ENCODE assay signal across 9 cellular contexts in genomic region chr7:151166629-151167196, GRCh38. TPM values are rescaled to one million over a fixed set of nuclear protein-coding genes. Genes with fewer than 3 reads are reported as not detected.
DNase-seq lines count a peak whose midpoint lies in the region; ATAC-seq and TF ChIP-seq lines count a peak whose summit lies in the region.
"Had no signal": no experiment of that assay in that cellular context is flagged by ENCODE, and none has a peak within 500 bp of the region (broad histone marks: within the 10 kb centered on the region; RNA-seq: fewer than 3 reads in every experiment).

No MANE protein-coding gene starts in this region.

- no peak overlapping the region for H3K4me3 ChIP-seq in CD8-positive, alpha-beta memory T cell (ENCODE audit: low read length)
- H3K4me3 ChIP-seq in MM.1S (ENCODE audit: low read length): no peak overlapping the region
- H3K4me3 ChIP-seq in gastroesophageal sphincter: peak overlapping the region; percentile 10 to 54

- peak overlapping the region in 6 of 7 donors; percentile 54 to 76 (median 62) for H3K4me3 Mint-ChIP-seq in CD8-positive, alpha-beta memory T cell
- H3K4me3 Mint-ChIP-seq in progenitor cell of endocrine pancreas (ENCODE audit: low read depth): peak overlapping the region; percentile 63

- peaks cover 25 to 28% of the 10 kb centered on the region in 2 donors for H3K27me3 Mint-ChIP-seq in CD8-positive, alpha-beta memory T cell
- peaks cover 28% of the 10 kb centered on the region for H3K27me3 Mint-ChIP-seq in progenitor cell of endocrine pancreas

- H3K9me3 ChIP-seq in CD8-positive, alpha-beta memory T cell (ENCODE audit: low read length): no peaks in the 10 kb centered on the region
- H3K9me3 ChIP-seq in MM.1S (replicated peaks; ENCODE audit: insufficient read depth, low read length) (no peaks in the 10 kb centered on the region), gastroesophageal sphincter (no peaks in the 10 kb centered on the region)

- H2AFZ ChIP-seq in MM.1S (ENCODE audit: low read length): no peak overlapping the region

- no peaks in the 10 kb centered on the region for H3K9me3 Mint-ChIP-seq in CD8-positive, alpha-beta memory T cell
- H3K9me3 Mint-ChIP-seq in progenitor cell of endocrine pancreas (ENCODE audit: low read depth): no peaks in the 10 kb centered on the region

- TF ChIP-seq CTCF in MM.1S (IDR thresholded peaks at IDR 0.05; ENCODE audit: low read length): no peak
- TF ChIP-seq CTCF in gastroesophageal sphincter (IDR thresholded peaks at IDR 0.05): no peak
- TF ChIP-seq CTCF in progenitor cell of endocrine pancreas (IDR thresholded peaks at IDR 0.05; ENCODE audit: unreplicated experiment): no peak
- TF ChIP-seq CTCF in GM10248 (IDR thresholded peaks at IDR 0.05; ENCODE audit: control extremely low read depth, extremely low read depth, low read depth, missing control alignments): no peak

- 62% methylated on average over 5 of the region's 31 CpGs; no CpG with 5 or more reads in 1 of the 2 donors for WGBS in gastroesophageal sphincter (ENCODE audit: low coverage in 1 of 2), 2 donors

- peaks cover 34% of the 10 kb centered on the region for H3K27me3 ChIP-seq in CD8-positive, alpha-beta memory T cell (ENCODE audit: insufficient read depth, low read length, poor library complexity, severe bottlenecking)
- H3K27me3 ChIP-seq in MM.1S (replicated peaks; ENCODE audit: insufficient read depth, low read length) (peaks cover 68% of the 10 kb centered on the region), gastroesophageal sphincter (peaks cover 67% of the 10 kb centered on the region)

- H3K9ac ChIP-seq in MM.1S (ENCODE audit: low read length): no peak overlapping the region

- ATAC-seq in gastroesophageal sphincter (no peak), GM18517 (IDR thresholded peaks at IDR 0.05; ENCODE audit: unreplicated experiment) (no peak)

- H3K36me3 Mint-ChIP-seq in CD8-positive, alpha-beta memory T cell: no peaks in the 10 kb centered on the region
- H3K36me3 Mint-ChIP-seq in progenitor cell of endocrine pancreas (ENCODE audit: insufficient read depth): no peaks in the 10 kb centered on the region

- H3K27ac ChIP-seq in CD8-positive, alpha-beta memory T cell (ENCODE audit: low read depth, low read length): no peak overlapping the region
- H3K27ac ChIP-seq in MM.1S (ENCODE audit: low read length): no peak overlapping the region
- H3K27ac ChIP-seq in gastroesophageal sphincter: no peak overlapping the region

- no peaks in the 10 kb centered on the region for H4K20me1 ChIP-seq in MM.1S (ENCODE audit: insufficient read depth, low read length)

- no peaks in the 10 kb centered on the region for H3K79me2 ChIP-seq in MM.1S (ENCODE audit: low read length)

- peak overlapping the region in 1 of 8 donors; percentile 5 for H3K27ac Mint-ChIP-seq in CD8-positive, alpha-beta memory T cell
- no peak overlapping the region for H3K27ac Mint-ChIP-seq in progenitor cell of endocrine pancreas

- H3K36me3 ChIP-seq in CD8-positive, alpha-beta memory T cell (ENCODE audit: insufficient read depth, low read length): no peaks in the 10 kb centered on the region
- H3K36me3 ChIP-seq in MM.1S (replicated peaks; ENCODE audit: insufficient read depth, low read length): no peaks in the 10 kb centered on the region
- no peaks in the 10 kb centered on the region for H3K36me3 ChIP-seq in gastroesophageal sphincter

- peaks cover 5% of the 10 kb centered on the region for H3K4me1 ChIP-seq in CD8-positive, alpha-beta memory T cell (ENCODE audit: insufficient read depth, low read length)
- H3K4me1 ChIP-seq in MM.1S (ENCODE audit: low read length) (no peaks in the 10 kb centered on the region), gastroesophageal sphincter (peaks cover 0 to 19% (median 14%) of the 10 kb centered on the region in 3 donors)

- TF ChIP-seq POLR2A in gastroesophageal sphincter (IDR thresholded peaks at IDR 0.05): no peak

- H3F3A ChIP-seq in MM.1S (ENCODE audit: insufficient read depth, low read length): no peaks in the 10 kb centered on the region

- H3K4me2 ChIP-seq in MM.1S (ENCODE audit: low read depth, low read length): peak overlapping the region; percentile 42; the same call in 1 of the 2 replicates

- no peak for DNase-seq in CD8-positive, alpha-beta memory T cell
- no peak for DNase-seq in MM.1S
- DNase-seq in progenitor cell of endocrine pancreas (ENCODE audit: low spot score, unreplicated experiment): no peak
- no peak for DNase-seq in GM10248 (ENCODE audit: extremely low spot score)
- no peak for DNase-seq in NCI-H2107 treated with DMSO at 0.1 percent for 48 hours (lab: John Stamatoyannopoulos, UW; ENCODE audit: unreplicated experiment)
- DNase-seq in GOT3 (lab: John Stamatoyannopoulos, UW): no peak

- TF ChIP-seq EP300 in gastroesophageal sphincter (IDR thresholded peaks at IDR 0.05): no peak

- POLR2A ChIA-PET in CD8-positive, alpha-beta memory T cell (lab: Charles Lee): no interaction called here
- POLR2A ChIA-PET in GM10248 (lab: Yijun Ruan, JAX): no interaction called here

- peaks cover 7 to 9% (median 9%) of the 10 kb centered on the region in 3 donors for H3K4me1 Mint-ChIP-seq in CD8-positive, alpha-beta memory T cell
- H3K4me1 Mint-ChIP-seq in progenitor cell of endocrine pancreas (ENCODE audit: low read depth): peaks cover 10% of the 10 kb centered on the region

- CTCF ChIA-PET in CD8-positive, alpha-beta memory T cell (lab: Charles Lee): interaction anchor here (1.0 to 2.3 kb wide), 5 partner anchors 11 to 268 kb away, joined by 3 to 9 read pairs (median 5); no protein-coding TSS in a partner anchor
- CTCF ChIA-PET in GM10248 (lab: Yijun Ruan, JAX): interaction anchor here (1.2 to 4.1 kb wide), 8 partner anchors 9 to 269 kb away, joined by 3 to 19 read pairs (median 10); no protein-coding TSS in a partner anchor

- no peaks in the 10 kb centered on the region for H3K9me2 ChIP-seq in MM.1S (replicated peaks; ENCODE audit: insufficient read depth, low read length)

RNA-seq across cellular contexts. Expression of gene GBX1, which starts 0.8 kb away (rescaled TPM):
- total RNA-seq in CD8-positive, alpha-beta memory T cell: not detected
- not detected for polyA plus RNA-seq in CD8-positive, alpha-beta memory T cell
- total RNA-seq in gastroesophageal sphincter (not detected), progenitor cell of endocrine pancreas (2.0 and 2.1 TPM in 2 replicates)
- total RNA-seq: liver had no signal
- polyA plus RNA-seq: liver had no signal

RNA-seq across cellular contexts. Expression of gene ASB10, which starts 20.3 kb away (rescaled TPM):
- total RNA-seq in CD8-positive, alpha-beta memory T cell: not detected
- not detected for polyA plus RNA-seq in CD8-positive, alpha-beta memory T cell
- total RNA-seq in gastroesophageal sphincter (not detected), progenitor cell of endocrine pancreas (not detected in 2 replicates)
- total RNA-seq: liver had no signal
- polyA plus RNA-seq: liver had no signal

RNA-seq across cellular contexts. Expression of gene H2BK1, which starts 43.6 kb away (rescaled TPM):
- total RNA-seq in CD8-positive, alpha-beta memory T cell: under 1 TPM in 1 of 2 experiments, not detected in 1; 0.57 TPM
- not detected for polyA plus RNA-seq in CD8-positive, alpha-beta memory T cell
- total RNA-seq in gastroesophageal sphincter (not detected), progenitor cell of endocrine pancreas (not detected in 2 replicates)
- total RNA-seq: liver had no signal
- polyA plus RNA-seq: liver had no signal

Comparison
In these comparisons a context has a peak if more than half of its experiments do, and no peak if none do; other contexts are left out.
1. H3K4me3 ChIP-seq: peak in gastroesophageal sphincter (2 of 2); none in CD8-positive, alpha-beta memory T cell (single experiment) and MM.1S (single experiment).